In genomic region chr2:1482981-1483380, GRCh38 we compare ENCODE assay signal across 31 cellular contexts.
"Had no signal": no experiment of that assay in that cellular context is flagged by ENCODE, and none has a peak within 500 bp of the region (broad histone marks: within the 10 kb centered on the region; RNA-seq: fewer than 3 reads in every experiment).

No MANE protein-coding gene starts in this region.

- ATAC-seq: activated CD8-positive, alpha-beta T cell treated with anti-CD3 and anti-CD28 coated beads for 36 hours; activated naive CD8-positive, alpha-beta T cell treated with anti-CD3 and anti-CD28 coated beads, Interleukin-2, amount 50 U/mL, for 24 hours; PC-3 had no signal

- H3K9me3 ChIP-seq: SJCRH30 had no signal

- H3K27ac ChIP-seq: brain microvascular endothelial cell, Peyer's patch, SJCRH30, SK-N-MC had no signal

- H3K4me3 ChIP-seq: Peyer's patch, SJCRH30, SK-N-MC had no signal

- H3K4me1 Mint-ChIP-seq: activated CD4-positive, alpha-beta T cell treated with anti-CD3 and anti-CD28 coated beads, Interleukin-2, amount 10 ng/mL, durations not matched to agents 24 days and 14 days; activated naive CD4-positive, alpha-beta T cell treated with anti-CD3 and anti-CD28 coated beads, Interleukin-2, amount 10 ng/mL, durations not matched to agents 7 days and 5 days; activated naive CD8-positive, alpha-beta T cell treated with anti-CD3 and anti-CD28 coated beads, Interleukin-2, amount 50 U/mL, for 24 hours; central memory CD8-positive, alpha-beta T cell had no signal

- H3K4me1 ChIP-seq: Peyer's patch, SJCRH30 had no signal

- H3K36me3 Mint-ChIP-seq: activated naive CD4-positive, alpha-beta T cell treated with anti-CD3 and anti-CD28 coated beads, Interleukin-2, amount 10 ng/mL, durations not matched to agents 7 days and 5 days; activated naive CD8-positive, alpha-beta T cell had no signal

- H3K36me3 ChIP-seq: brain microvascular endothelial cell, Peyer's patch, SJCRH30 had no signal

- H3K27me3 Mint-ChIP-seq: activated CD8-positive, alpha-beta T cell treated with anti-CD3 and anti-CD28 coated beads for 36 hours; activated naive CD4-positive, alpha-beta T cell treated with anti-CD3 and anti-CD28 coated beads, Interleukin-2, amount 10 ng/mL, durations not matched to agents 7 days and 5 days; activated naive CD8-positive, alpha-beta T cell; activated naive CD8-positive, alpha-beta T cell treated with anti-CD3 and anti-CD28 coated beads, Interleukin-2, amount 50 U/mL, for 24 hours; central memory CD8-positive, alpha-beta T cell had no signal

- H3K27me3 ChIP-seq: brain microvascular endothelial cell, Peyer's patch, SJCRH30 had no signal

- H3K27ac Mint-ChIP-seq: activated CD4-positive, alpha-beta T cell treated with anti-CD3 and anti-CD28 coated beads, Interleukin-2, amount 10 ng/mL, durations not matched to agents 24 days and 14 days; activated CD8-positive, alpha-beta T cell treated with anti-CD3 and anti-CD28 coated beads for 36 hours; activated naive CD4-positive, alpha-beta T cell treated with anti-CD3 and anti-CD28 coated beads, Interleukin-2, amount 10 ng/mL, durations not matched to agents 7 days and 5 days; activated naive CD8-positive, alpha-beta T cell; activated naive CD8-positive, alpha-beta T cell treated with anti-CD3 and anti-CD28 coated beads, Interleukin-2, amount 50 U/mL, for 24 hours had no signal

- H3K4me3 Mint-ChIP-seq: activated CD4-positive, alpha-beta T cell treated with anti-CD3 and anti-CD28 coated beads, Interleukin-2, amount 10 ng/mL, durations not matched to agents 24 days and 14 days; activated CD8-positive, alpha-beta T cell treated with anti-CD3 and anti-CD28 coated beads for 36 hours; activated naive CD4-positive, alpha-beta T cell treated with anti-CD3 and anti-CD28 coated beads, Interleukin-2, amount 10 ng/mL, durations not matched to agents 7 days and 5 days; activated naive CD8-positive, alpha-beta T cell; activated naive CD8-positive, alpha-beta T cell treated with anti-CD3 and anti-CD28 coated beads, Interleukin-2, amount 50 U/mL, for 24 hours; central memory CD8-positive, alpha-beta T cell had no signal

- H3K9me3 Mint-ChIP-seq: activated CD4-positive, alpha-beta T cell treated with anti-CD3 and anti-CD28 coated beads, Interleukin-2, amount 10 ng/mL, durations not matched to agents 24 days and 14 days; activated CD8-positive, alpha-beta T cell treated with anti-CD3 and anti-CD28 coated beads for 36 hours; activated naive CD4-positive, alpha-beta T cell treated with anti-CD3 and anti-CD28 coated beads, Interleukin-2, amount 10 ng/mL, durations not matched to agents 7 days and 5 days; activated naive CD8-positive, alpha-beta T cell treated with anti-CD3 and anti-CD28 coated beads, Interleukin-2, amount 50 U/mL, for 24 hours; central memory CD8-positive, alpha-beta T cell had no signal

- DNase-seq: activated CD4-positive, alpha-beta T cell treated with anti-CD3 and anti-CD28 coated beads, Interleukin-2, amount 10 ng/mL, durations not matched to agents 24 days and 14 days; activated CD4-positive, alpha-beta T cell treated with anti-CD3 and anti-CD28 coated beads, Interleukin-2, amount 50 U/mL, for 4 hours; activated CD8-positive, alpha-beta memory T cell treated with anti-CD3 and anti-CD28 coated beads, Interleukin-2, amount 50 U/mL, for 4 hours; activated CD8-positive, alpha-beta T cell treated with anti-CD3 and anti-CD28 coated beads for 36 hours; activated effector memory CD4-positive, alpha-beta T cell treated with Interleukin-2 at 50 U/mL for 16 hours; activated naive CD4-positive, alpha-beta T cell treated with anti-CD3 and anti-CD28 coated beads, Interleukin-2, amount 10 ng/mL, durations not matched to agents 7 days and 5 days; activated naive CD8-positive, alpha-beta T cell treated with anti-CD3 and anti-CD28 coated beads, Interleukin-2, amount 50 U/mL, for 24 hours; activated T-cell treated with anti-CD3 and anti-CD28 coated beads, Interleukin-2, amount 50 U/mL, for 48 hours; aorta; brain microvascular endothelial cell; Kasumi-1; MM.1S; NCI-H1092 treated with DMSO at 0.1 percent for 48 hours; NCI-H1417; NCI-H146; NCI-H187; NCI-H2029 treated with DMSO at 0.1 percent for 48 hours; NCI-H2107; NCI-H2171; NCI-H510A; NCI-H526; NCI-H748 treated with DMSO at 0.1 percent for 48 hours; NK-92 treated with Interleukin-12 subunit alpha and Interleukin-12 subunit beta, amount 100 ng/mL, for 24 hours; PC-3; RPMI8226; SJCRH30; T1000 had no signal
